ENCODE assay signal across 28 cellular contexts in the genomic region with DNA sequence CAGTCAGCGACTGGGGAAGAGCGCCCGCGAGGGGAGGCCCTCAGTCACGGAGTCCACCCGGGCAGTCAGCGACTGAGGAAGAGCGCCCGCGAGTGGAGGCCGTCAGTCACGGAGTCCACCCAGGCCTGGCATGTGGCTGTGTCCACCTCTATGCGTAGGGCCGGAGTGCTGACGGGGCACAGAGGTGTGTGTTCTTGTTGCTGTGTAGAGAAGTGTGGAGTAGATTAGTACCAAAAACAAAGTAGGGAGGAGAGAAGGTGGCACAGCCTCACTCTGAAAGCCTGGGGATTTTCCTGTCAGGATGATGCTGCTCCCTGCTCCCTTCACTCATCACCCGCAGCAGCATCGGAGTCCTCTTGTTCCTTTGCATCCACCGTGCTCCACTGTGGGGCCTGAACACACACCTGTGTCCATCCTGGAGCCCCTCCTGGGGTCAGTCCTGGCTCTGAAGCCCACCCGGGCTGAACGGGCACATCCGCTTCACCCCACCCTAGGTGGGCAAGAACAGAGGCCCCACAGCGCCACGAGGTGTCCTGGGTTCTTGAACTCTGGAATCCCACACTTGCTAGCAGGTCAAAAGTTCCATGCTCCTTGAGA. TPM values are rescaled to one million over a fixed set of nuclear protein-coding genes. Genes with fewer than 3 reads are reported as not detected.
A peak's percentile ranks its signal among the peaks of the same experiment; 100 is the strongest.
DNase-seq lines count a peak whose midpoint lies in the region; ATAC-seq and TF ChIP-seq lines count a peak whose summit lies in the region.
"Had no signal": no experiment of that assay in that cellular context is flagged by ENCODE, and none has a peak within 500 bp of the region (broad histone marks: within the 10 kb centered on the region; RNA-seq: fewer than 3 reads in every experiment).

No MANE protein-coding gene starts in this region.

- DNase-seq in Right ventricle myocardium inferior (ENCODE audit: missing footprints), result peak; percentile 45
- DNase-seq in right cardiac atrium, result no peak
- peak; percentile 90 for DNase-seq in esophagus muscularis mucosa (ENCODE audit: extremely low spot score)
- DNase-seq in T1000 (lab: John Stamatoyannopoulos, UW), result no peak
- DNase-seq in mesenchymal stem cell, result no peak
- DNase-seq in MCF 10A (ENCODE audit: unreplicated experiment), result no peak
- DNase-seq: activated CD4-positive, alpha-beta memory T cell treated with anti-CD3 and anti-CD28 coated beads for 36 hours; activated CD4-positive, alpha-beta T cell treated with anti-CD3 and anti-CD28 coated beads for 1 hour; activated T-cell treated with anti-CD3 and anti-CD28 coated beads for 4 hours; CD4-positive, alpha-beta memory T cell; DND-41; effector CD8-positive, alpha-beta T cell; GF-D8; KG1; MG63; midbrain; NCI-H1105 treated with DMSO at 0.1 percent for 48 hours; NCI-H2029; NCI-H510A treated with DMSO at 0.1 percent for 48 hours; occipital lobe; OCI-M1; stimulated activated naive CD4-positive, alpha-beta T cell treated with Interleukin-2 at 50 U/mL for 16 hours had no signal

- no peak overlapping the region for H3K14ac ChIP-seq in mesenchymal stem cell (ENCODE audit: low read length in 2 of 2)

- no peaks in the 10 kb centered on the region for H3K27me3 Mint-ChIP-seq in MCF 10A (ENCODE audit: insufficient read depth, unreplicated experiment)
- H3K27me3 Mint-ChIP-seq: activated CD4-positive, alpha-beta memory T cell treated with anti-CD3 and anti-CD28 coated beads for 36 hours; activated naive CD8-positive, alpha-beta T cell had no signal

- H4K8ac ChIP-seq in mesenchymal stem cell (ENCODE audit: low read length), result no peak overlapping the region

- H3K9me3 ChIP-seq in right cardiac atrium (ENCODE audit: control insufficient read depth, low read length) (peaks cover 8% of the 10 kb centered on the region), esophagus muscularis mucosa (peaks cover 0 to 15% (median 3%) of the 10 kb centered on the region in 4 donors), neutrophil (no peaks in the 10 kb centered on the region), mesenchymal stem cell (ENCODE audit: control insufficient read depth, low read length) (peaks cover 12% of the 10 kb centered on the region)

- H3K4me1 ChIP-seq in right cardiac atrium (ENCODE audit: control insufficient read depth, insufficient read depth, low read length), result no peaks in the 10 kb centered on the region
- no peaks in the 10 kb centered on the region for H3K4me1 ChIP-seq in esophagus muscularis mucosa
- peaks cover 24 to 29% of the 10 kb centered on the region in 2 experiments for H3K4me1 ChIP-seq in neutrophil (ENCODE audit: control insufficient read depth in 1 of 2, insufficient read depth in 1 of 2, low read depth in 1 of 2, low read length in 1 of 2)
- no peaks in the 10 kb centered on the region for H3K4me1 ChIP-seq in mesenchymal stem cell (ENCODE audit: control insufficient read depth, insufficient read depth, low read depth, low read length)

- POLR2A ChIA-PET in MCF 10A (lab: Yijun Ruan, JAX), result no interaction called here

- 93% methylated on average over 23 of the region's 23 CpGs for WGBS in right cardiac atrium
- 96% methylated on average over 16 of the region's 23 CpGs for WGBS in esophagus muscularis mucosa
- WGBS in mesenchymal stem cell, result 89% methylated on average over 13 of the region's 23 CpGs

- no peaks in the 10 kb centered on the region for H3K36me3 Mint-ChIP-seq in MCF 10A (ENCODE audit: insufficient read depth, unreplicated experiment)
- H3K36me3 Mint-ChIP-seq: CD4-positive, alpha-beta memory T cell had no signal

- no peak overlapping the region for H3K4me3 Mint-ChIP-seq in MCF 10A (ENCODE audit: unreplicated experiment)
- H3K4me3 Mint-ChIP-seq: activated CD4-positive, alpha-beta memory T cell treated with anti-CD3 and anti-CD28 coated beads for 36 hours; activated naive CD8-positive, alpha-beta T cell; CD4-positive, alpha-beta memory T cell; naive thymus-derived CD4-positive, alpha-beta T cell had no signal

- H2BK120ac ChIP-seq in mesenchymal stem cell (ENCODE audit: low read depth, low read length), result no peak overlapping the region

- H2BK15ac ChIP-seq in mesenchymal stem cell (ENCODE audit: low read depth, poor library complexity, severe bottlenecking), result no peak overlapping the region

- H3K27me3 ChIP-seq in right cardiac atrium (ENCODE audit: control insufficient read depth, insufficient read depth) (no peaks in the 10 kb centered on the region), esophagus muscularis mucosa (no peaks in the 10 kb centered on the region), neutrophil (peaks cover 22% of the 10 kb centered on the region), mesenchymal stem cell (ENCODE audit: control insufficient read depth in 1 of 2, insufficient read depth in 1 of 2, low read length in 2 of 2) (no peaks in the 10 kb centered on the region)
- H3K27me3 ChIP-seq: MG63 had no signal

- no peak overlapping the region for H3K23ac ChIP-seq in mesenchymal stem cell (ENCODE audit: low read length in 2 of 2)

- no peaks in the 10 kb centered on the region for H3K36me3 ChIP-seq in esophagus muscularis mucosa
- H3K36me3 ChIP-seq in neutrophil, result no peaks in the 10 kb centered on the region
- peaks cover 4 to 61% of the 10 kb centered on the region in 2 experiments for H3K36me3 ChIP-seq in mesenchymal stem cell (ENCODE audit: control insufficient read depth in 1 of 2, insufficient read depth in 2 of 2, low read depth in 1 of 2, low read length in 2 of 2)

- TF ChIP-seq POLR2A in esophagus muscularis mucosa (IDR thresholded peaks at IDR 0.05; ENCODE audit: low read depth), result no peak

- TF ChIP-seq CTCF in esophagus muscularis mucosa (IDR thresholded peaks at IDR 0.05) (no peak), neutrophil (IDR thresholded peaks at IDR 0.05) (no peak), MCF 10A (IDR thresholded peaks at IDR 0.05; ENCODE audit: unreplicated experiment) (no peak)

- H3K4me1 Mint-ChIP-seq in MCF 10A (ENCODE audit: insufficient read depth, unreplicated experiment), result no peaks in the 10 kb centered on the region
- H3K4me1 Mint-ChIP-seq: CD4-positive, alpha-beta memory T cell had no signal

- H3K9ac ChIP-seq in mesenchymal stem cell (ENCODE audit: low read length), result no peak overlapping the region

- H3K4me3 ChIP-seq in right cardiac atrium (ENCODE audit: low read length) (no peak overlapping the region), esophagus muscularis mucosa (no peak overlapping the region), neutrophil (ENCODE audit: low read depth in 1 of 2, low read length in 1 of 2) (no peak overlapping the region), mesenchymal stem cell (ENCODE audit: insufficient read depth in 1 of 2, low read depth in 1 of 2, low read length in 2 of 2) (no peak overlapping the region)
- H3K4me3 ChIP-seq: MG63, skin epidermis had no signal

- no peak overlapping the region for H2BK5ac ChIP-seq in mesenchymal stem cell (ENCODE audit: low read depth, low read length, poor library complexity, severe bottlenecking)

- ATAC-seq in Right ventricle myocardium inferior, result no peak
- ATAC-seq in right cardiac atrium, result no peak
- no peak for ATAC-seq in GM21423 (IDR thresholded peaks at IDR 0.05; ENCODE audit: unreplicated experiment)

- H3K79me1 ChIP-seq in mesenchymal stem cell (replicated peaks; ENCODE audit: low read length, poor library complexity, severe bottlenecking), result no peaks in the 10 kb centered on the region

- no peak overlapping the region for H3K4ac ChIP-seq in mesenchymal stem cell (ENCODE audit: low read depth in 1 of 2, low read length in 2 of 2)

- no peak overlapping the region for H3K4me2 ChIP-seq in mesenchymal stem cell (ENCODE audit: low read length, poor library complexity, severe bottlenecking)

- H3K27ac Mint-ChIP-seq in MCF 10A (ENCODE audit: low read depth, unreplicated experiment), result no peak overlapping the region
- H3K27ac Mint-ChIP-seq: activated CD4-positive, alpha-beta memory T cell treated with anti-CD3 and anti-CD28 coated beads for 36 hours; activated naive CD8-positive, alpha-beta T cell; CD4-positive, alpha-beta memory T cell; naive thymus-derived CD4-positive, alpha-beta T cell had no signal

- no TSS peak for BruUV-seq in MCF 10A (replicated peaks; lab: Mats Ljungman, UMichigan)

- CTCF ChIA-PET in MCF 10A (lab: Yijun Ruan, JAX), result no interaction called here

- H3K18ac ChIP-seq in mesenchymal stem cell (ENCODE audit: low read depth in 1 of 2, low read length in 2 of 2), result no peak overlapping the region

- H3K27ac ChIP-seq in right cardiac atrium (ENCODE audit: low read length), result no peak overlapping the region
- H3K27ac ChIP-seq in esophagus muscularis mucosa (replicated peaks in 1 of 4), result no peak overlapping the region
- H3K27ac ChIP-seq in neutrophil, result peak overlapping the region; percentile 90
- H3K27ac ChIP-seq in mesenchymal stem cell (ENCODE audit: low read length, poor library complexity, severe bottlenecking), result no peak overlapping the region
- H3K27ac ChIP-seq: epithelial cell of prostate had no signal

- H2AK5ac ChIP-seq in mesenchymal stem cell (ENCODE audit: low read length, severe bottlenecking), result no peak overlapping the region

- H2AFZ ChIP-seq in mesenchymal stem cell (ENCODE audit: low read depth, low read length), result no peak overlapping the region

- peaks cover 15% of the 10 kb centered on the region for H3K9me3 Mint-ChIP-seq in MCF 10A (ENCODE audit: unreplicated experiment)

- no peak overlapping the region for H2BK12ac ChIP-seq in mesenchymal stem cell (ENCODE audit: low read length in 2 of 2)

- no peak overlapping the region for H4K91ac ChIP-seq in mesenchymal stem cell (ENCODE audit: low read length)

- no peak for TF ChIP-seq EP300 in esophagus muscularis mucosa (IDR thresholded peaks at IDR 0.05)

- intact Hi-C loops in Right ventricle myocardium inferior (cut with DNase I), result no loop called here
- intact Hi-C loops in right cardiac atrium (cut with DNase I), result no loop called here
- intact Hi-C loops in esophagus muscularis mucosa (cut with DNase I), result no loop called here
- intact Hi-C loops in MCF 10A (cut with micrococcal nuclease), result no loop called here

RNA-seq across cellular contexts. Expression of a gene that starts 37.9 kb away (rescaled TPM):
- total RNA-seq in Right ventricle myocardium inferior (2.1 TPM), right cardiac atrium (1 to 10 TPM in 2 of 4 donors, under 1 TPM in 2; 0.17 to 3.7 (median 1.6) TPM), esophagus muscularis mucosa (1 to 10 TPM in 2 of 4 donors, under 1 TPM in 2; 0.33 to 5.5 (median 0.86) TPM), MCF 10A (2022) (3.2 and 3.3 TPM in 2 replicates)
- polyA plus RNA-seq in right cardiac atrium, result 0.41 TPM
- 12.1 TPM for polyA plus RNA-seq in mesenchymal stem cell (2013, experiment 1 of 2)
- 12.0 TPM for polyA plus RNA-seq in mesenchymal stem cell (2013, experiment 2 of 2)

Comparison
In these comparisons a context has a peak if more than half of its experiments do, and no peak if none do; other contexts are left out.
1. DNase-seq: peak in Right ventricle myocardium inferior (single experiment) and esophagus muscularis mucosa (single experiment); none in right cardiac atrium (0 of 3), T1000 (single experiment), mesenchymal stem cell (single experiment) and MCF 10A (single experiment).